Comparison of ENCODE assay signal across 18 cellular contexts in genomic region chr20:59750209-59750840, GRCh38.
"Had no signal": no experiment of that assay in that cellular context is flagged by ENCODE, and none has a peak within 500 bp of the region (broad histone marks: within the 10 kb centered on the region; RNA-seq: fewer than 3 reads in every experiment).

No MANE protein-coding gene starts in this region.

- FAIRE-seq: endothelial cell of umbilical vein, kidney, pancreas had no signal

- H3K27ac ChIP-seq: adrenal gland, ascending aorta, colonic mucosa, heart left ventricle, pancreas, psoas muscle, suprapubic skin, tibial artery had no signal

- DNase-seq: activated CD8-positive, alpha-beta memory T cell treated with anti-CD3 and anti-CD28 coated beads, Interleukin-2, amount 50 U/mL, for 4 hours; activated effector memory CD4-positive, alpha-beta T cell treated with anti-CD3 and anti-CD28 coated beads, Interleukin-2, amount 50 U/mL, for 16 hours; activated T-cell treated with anti-CD3 and anti-CD28 coated beads, Interleukin-2, amount 50 U/mL, for 1 hour; central memory CD4-positive, alpha-beta T cell; immature natural killer cell; naive B cell; stimulated activated naive CD4-positive, alpha-beta T cell; T-helper 9 cell had no signal
